Comparison of ENCODE assay signal across 9 cellular contexts in the genomic region with DNA sequence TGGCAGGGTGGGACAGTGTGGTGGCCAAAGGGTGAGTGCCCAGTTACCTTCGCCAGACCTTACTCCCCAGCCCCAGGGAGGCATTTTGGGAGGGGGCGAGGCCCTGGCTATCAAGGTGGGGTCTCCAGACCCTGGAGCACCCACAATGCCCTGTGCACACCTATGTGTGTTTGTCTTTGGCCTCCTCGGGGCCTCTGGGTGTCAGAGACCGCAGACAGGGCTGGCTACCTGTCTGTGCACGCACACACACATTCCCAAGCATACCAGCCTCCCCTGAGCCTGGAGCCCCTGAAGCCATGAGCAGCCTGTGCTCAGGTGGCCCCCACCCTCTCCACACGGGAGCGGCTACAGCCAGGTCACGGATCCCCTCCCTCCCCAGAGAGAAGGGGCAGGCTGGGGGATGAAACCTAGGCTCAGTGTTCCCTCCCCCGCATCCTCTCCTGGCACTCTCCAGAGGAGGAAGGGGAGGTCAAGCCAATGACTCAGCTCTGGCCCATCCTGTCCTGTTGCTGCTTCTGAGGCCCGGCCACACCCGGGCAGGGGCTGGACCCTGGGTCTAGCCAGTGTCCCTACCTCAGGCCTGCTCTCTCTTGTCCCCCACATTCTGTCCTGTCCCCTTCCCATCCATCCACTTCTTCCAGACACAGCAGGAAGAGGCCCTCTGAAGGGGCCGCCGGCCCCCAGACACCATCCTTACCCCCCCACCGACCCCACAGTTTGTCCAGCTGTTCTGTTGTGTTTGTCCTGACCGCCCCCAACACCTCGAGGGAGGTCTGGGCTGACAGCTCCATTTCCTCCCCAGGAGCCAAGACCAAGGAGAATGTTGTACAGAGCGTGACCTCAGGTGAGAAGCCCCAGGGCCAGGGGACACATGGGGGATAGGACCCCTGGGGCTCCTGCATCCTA. TPM values are rescaled to one million over a fixed set of nuclear protein-coding genes. Genes with fewer than 3 reads are reported as not detected.
DNase-seq lines count a peak whose midpoint lies in the region; ATAC-seq, FAIRE-seq and TF ChIP-seq lines count a peak whose summit lies in the region.
"Had no signal": no experiment of that assay in that cellular context is flagged by ENCODE, and none has a peak within 500 bp of the region (broad histone marks: within the 10 kb centered on the region; RNA-seq: fewer than 3 reads in every experiment).

No MANE protein-coding gene starts in this region.

- no peak for TF ChIP-seq CTCF in dorsolateral prefrontal cortex (IDR thresholded peaks at IDR 0.05 in 54 of 56, conservative IDR thresholded peaks at IDR 0.05 in 2 of 56; ENCODE audit: low read depth in 1 of 56, partially characterized antibody in 56 of 56)

- no peak for TF ChIP-seq POLR2A in GM12891 (IDR thresholded peaks at IDR 0.05; ENCODE audit: low read depth, low read length)

- H3K4me3 ChIP-seq in dorsolateral prefrontal cortex: peak overlapping the region in 56 of 59 donors; percentile 5 to 64 (median 45)
- H3K4me3 ChIP-seq: SK-N-MC had no signal

- H3K27ac ChIP-seq in dorsolateral prefrontal cortex: peak overlapping the region in 54 of 59 donors; percentile 4 to 88 (median 70)
- H3K27ac ChIP-seq: SK-N-MC had no signal

- peak; percentile 47 for ATAC-seq in Right ventricle myocardium inferior

- DNase-seq in Right ventricle myocardium inferior (ENCODE audit: missing footprints) (peak; percentile 77), cardiac septum (ENCODE audit: low spot score) (no peak), dorsolateral prefrontal cortex (peak in 4 of 10 donors; percentile 12 to 38 (median 26)), lung microvascular endothelial cell (ENCODE audit: low read depth in 2 of 2) (peak; percentile 83 to 87), NCI-H1930 (lab: John Stamatoyannopoulos, UW) (no peak), Kasumi-1 (lab: John Stamatoyannopoulos, UW) (no peak), GM12891 (ENCODE audit: insufficient read length, low spot score) (no peak)
- no peak for DNase-seq in central memory CD4-positive, alpha-beta T cell

- H3K27me3 ChIP-seq in dorsolateral prefrontal cortex: no peaks in the 10 kb centered on the region

- intact Hi-C loops in Right ventricle myocardium inferior (cut with DNase I) (no loop called here), cardiac septum (cut with DNase I) (no loop called here), dorsolateral prefrontal cortex (cut with DNase I) (no loop called here)

- FAIRE-seq in GM12891 (lab: Jason Lieb, UNC): no peak

TF ChIP-seq in GM12891, 5 proteins besides CTCF, POLR2A, EP300 and RAD21:
- TF ChIP-seq POU2F2 (IDR thresholded peaks at IDR 0.05; ENCODE audit: low read depth, low read length): no peak
- no peak for TF ChIP-seq POLR2AphosphoS5 (IDR thresholded peaks at IDR 0.05; ENCODE audit: low read depth, low read length)
- TF ChIP-seq PAX5 (IDR thresholded peaks at IDR 0.05; ENCODE audit: insufficient read depth, low read length, severe bottlenecking): no peak
- TF ChIP-seq TAF1 (IDR thresholded peaks at IDR 0.05; ENCODE audit: low read depth, low read length): no peak
- no peak for TF ChIP-seq SPI1 (IDR thresholded peaks at IDR 0.05; ENCODE audit: low read depth, low read length)

RNA-seq across cellular contexts. Expression of a gene that starts 0.7 kb away (rescaled TPM):
- total RNA-seq in Right ventricle myocardium inferior (24.7 TPM), cardiac septum (9.3 TPM), dorsolateral prefrontal cortex (100 to 1,000 TPM in 112 of 120 experiments, 10 to 100 TPM in 8; 59.9 to 383 (median 222) TPM), lung microvascular endothelial cell (46.2 and 112 TPM in 2 replicates)
- 1.1 TPM for polyA plus RNA-seq in GM12891 (2012; ENCODE audit: low read depth, missing spikeins)

RNA-seq across cellular contexts. Expression of a gene that starts 1.7 kb away (rescaled TPM):
- total RNA-seq in Right ventricle myocardium inferior: 35.8 TPM
- total RNA-seq in cardiac septum: 28.0 TPM
- total RNA-seq in dorsolateral prefrontal cortex: 10 to 100 TPM in 57 of 120 experiments, 1 to 10 TPM in 63; 5.2 to 28.8 (median 9.8) TPM
- 14.9 and 96.3 TPM in 2 replicates for total RNA-seq in lung microvascular endothelial cell
- 0.50 TPM for polyA plus RNA-seq in GM12891 (2012; ENCODE audit: low read depth, missing spikeins)

RNA-seq across cellular contexts. Expression of a gene that starts 9.2 kb away (rescaled TPM):
- 54.6 TPM for total RNA-seq in Right ventricle myocardium inferior
- total RNA-seq in cardiac septum: 33.0 TPM
- 100 to 1,000 TPM in 9 of 120 experiments, 10 to 100 TPM in 111; 10.9 to 181 (median 54.5) TPM for total RNA-seq in dorsolateral prefrontal cortex
- 10.1 and 37.7 TPM in 2 replicates for total RNA-seq in lung microvascular endothelial cell
- 2.1 TPM for polyA plus RNA-seq in GM12891 (2012; ENCODE audit: low read depth, missing spikeins)

Comparison
In these comparisons a context has a peak if more than half of its experiments do, and no peak if none do; other contexts are left out.
1. DNase-seq: peak in Right ventricle myocardium inferior (single experiment) and lung microvascular endothelial cell (2 of 2); none in cardiac septum (single experiment), NCI-H1930 (0 of 2), central memory CD4-positive, alpha-beta T cell (single experiment), Kasumi-1 (0 of 2) and GM12891 (single experiment).